Comparison of ENCODE assay signal across 8 cellular contexts in the genomic region with DNA sequence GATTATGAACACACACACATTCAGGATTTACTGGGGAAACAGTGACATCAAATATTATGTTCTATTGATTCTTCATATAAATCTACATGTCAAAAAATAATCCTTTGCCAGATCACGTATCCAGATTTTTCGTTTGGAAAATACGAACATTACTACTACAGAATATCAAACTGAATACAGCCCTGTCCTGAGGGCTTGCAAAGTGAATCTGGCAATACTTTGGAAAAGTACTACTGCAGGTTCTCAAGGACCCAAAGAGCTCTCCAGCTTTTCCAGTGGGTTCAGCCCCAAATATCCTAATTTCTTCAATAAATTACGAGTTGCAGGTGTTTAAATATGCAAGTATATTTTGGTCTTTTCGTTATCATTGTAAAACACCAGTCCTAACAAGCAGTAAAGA. TPM values are rescaled to one million over a fixed set of nuclear protein-coding genes. Genes with fewer than 3 reads are reported as not detected.
DNase-seq lines count a peak whose midpoint lies in the region; ATAC-seq and TF ChIP-seq lines count a peak whose summit lies in the region.

No MANE protein-coding gene starts in this region.

- H3K27ac ChIP-seq in left ventricle myocardium inferior (replicated peaks) = peak overlapping the region; percentile 91

- peak; percentile 5 for ATAC-seq in HG02938 (IDR thresholded peaks at IDR 0.05; ENCODE audit: unreplicated experiment)
- ATAC-seq in stimulated activated memory B cell treated with anti-CD40 and anti-IgM and Interleukin-4, amounts not matched to agents 10 μg/mL and 1 μg/mL and 100 μg/mL, for 72 hours = no peak

- H3K4me1 ChIP-seq in left ventricle myocardium inferior = peaks cover 52% of the 10 kb centered on the region

- H3K9me3 Mint-ChIP-seq in stimulated activated memory B cell treated with anti-CD40 and anti-IgM and Interleukin-4, amounts not matched to agents 10 μg/mL and 1 μg/mL and 100 μg/mL, for 72 hours = peaks cover 2% of the 10 kb centered on the region

- DNase-seq in DMS53 (lab: John Stamatoyannopoulos, UW) (peak; percentile 53), DMS53 treated with DMSO at 0.1 percent for 48 hours (lab: John Stamatoyannopoulos, UW; ENCODE audit: unreplicated experiment) (no peak), left ventricle myocardium inferior (no peak), NCI-H1694 treated with DMSO at 0.1 percent for 48 hours (lab: John Stamatoyannopoulos, UW) (no peak), GF-D8 (lab: John Stamatoyannopoulos, UW) (no peak)

- peaks cover 20% of the 10 kb centered on the region for H3K27me3 ChIP-seq in left ventricle myocardium inferior (ENCODE audit: low read depth)

- H3K4me3 ChIP-seq in WI38 (ENCODE audit: low read depth, low read length) = peak overlapping the region; percentile 95
- H3K4me3 ChIP-seq in left ventricle myocardium inferior = peak overlapping the region; percentile 75

- TF ChIP-seq CTCF in WI38 (IDR thresholded peaks at IDR 0.05; ENCODE audit: low read depth, low read length) (no peak), left ventricle myocardium inferior (IDR thresholded peaks at IDR 0.05; ENCODE audit: borderline replicate concordance) (no peak)

- intact Hi-C loops in left ventricle myocardium inferior (cut with micrococcal nuclease) = no loop called here

- no peaks in the 10 kb centered on the region for H3K36me3 Mint-ChIP-seq in stimulated activated memory B cell treated with anti-CD40 and anti-IgM and Interleukin-4, amounts not matched to agents 10 μg/mL and 1 μg/mL and 100 μg/mL, for 72 hours

- H3K27ac Mint-ChIP-seq in stimulated activated memory B cell treated with anti-CD40 and anti-IgM and Interleukin-4, amounts not matched to agents 10 μg/mL and 1 μg/mL and 100 μg/mL, for 72 hours = peak overlapping the region; percentile 94

- H3K4me1 Mint-ChIP-seq in stimulated activated memory B cell treated with anti-CD40 and anti-IgM and Interleukin-4, amounts not matched to agents 10 μg/mL and 1 μg/mL and 100 μg/mL, for 72 hours = peaks cover 38% of the 10 kb centered on the region

- no peaks in the 10 kb centered on the region for H3K36me3 ChIP-seq in left ventricle myocardium inferior

- peaks cover 24% of the 10 kb centered on the region for H3K27me3 Mint-ChIP-seq in stimulated activated memory B cell treated with anti-CD40 and anti-IgM and Interleukin-4, amounts not matched to agents 10 μg/mL and 1 μg/mL and 100 μg/mL, for 72 hours

- peak overlapping the region; percentile 88 for H3K4me3 Mint-ChIP-seq in stimulated activated memory B cell treated with anti-CD40 and anti-IgM and Interleukin-4, amounts not matched to agents 10 μg/mL and 1 μg/mL and 100 μg/mL, for 72 hours

- H3K9me3 ChIP-seq in left ventricle myocardium inferior (replicated peaks) = peaks cover 7% of the 10 kb centered on the region

RNA-seq across cellular contexts. Expression of a gene that starts 0.4 kb away (rescaled TPM):
- 187 TPM for total RNA-seq in left ventricle myocardium inferior
